In the genomic region with DNA sequence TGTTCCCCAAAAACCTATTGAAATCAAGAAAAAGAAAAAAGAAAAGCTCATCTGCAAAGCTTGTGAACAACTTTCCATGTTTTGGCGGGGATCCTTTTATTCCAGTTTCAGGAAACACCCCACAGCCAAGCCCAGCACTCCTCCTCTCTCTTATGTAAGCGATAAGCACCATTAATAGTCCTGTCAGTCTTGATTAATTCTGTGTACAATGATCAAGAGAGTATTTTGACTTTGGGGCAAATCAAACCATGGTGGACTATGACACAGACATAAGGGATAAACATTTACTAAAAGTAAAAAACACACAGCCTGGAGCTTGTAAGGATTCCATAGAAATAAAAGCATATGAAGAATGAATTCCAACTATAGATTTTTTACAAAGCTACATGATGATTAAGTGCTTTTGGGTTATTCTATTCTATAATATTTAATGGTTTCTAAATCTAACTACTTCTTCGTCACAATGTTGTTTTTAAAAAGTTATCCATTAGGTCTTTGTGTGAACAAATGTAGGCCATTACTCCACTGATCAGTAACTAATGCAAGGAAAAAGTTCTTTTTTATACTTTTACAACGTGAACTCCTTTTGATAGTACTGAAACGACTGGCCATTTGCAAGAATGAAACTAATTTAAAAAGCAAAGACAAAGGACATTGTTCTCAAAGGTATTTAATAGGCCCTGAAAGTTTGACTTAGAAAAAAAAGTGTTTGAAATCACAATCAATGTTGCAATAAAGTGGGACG, we compare ENCODE assay signal across 33 cellular contexts.
"Had no signal": no experiment of that assay in that cellular context is flagged by ENCODE, and none has a peak within 500 bp of the region (broad histone marks: within the 10 kb centered on the region; RNA-seq: fewer than 3 reads in every experiment).

No MANE protein-coding gene starts in this region.

- H3K27ac ChIP-seq: epithelial cell of prostate, heart left ventricle, VCaP had no signal

- FAIRE-seq: astrocyte, colon, endothelial cell of umbilical vein, frontal cortex, TTC549 had no signal

- H3K9me3 ChIP-seq: heart left ventricle had no signal

- H3K4me1 ChIP-seq: heart left ventricle had no signal

- H3K27me3 ChIP-seq: heart left ventricle had no signal

- H3K4me3 ChIP-seq: heart left ventricle had no signal

- ATAC-seq: activated T-cell treated with anti-CD3 and anti-CD28 coated beads, Interleukin-2, amount 50 U/mL, for 72 hours; effector memory CD8-positive, alpha-beta T cell; esophagus mucosa; heart left ventricle; WTC11 had no signal

- DNase-seq: activated CD4-positive, alpha-beta memory T cell treated with anti-CD3 and anti-CD28 coated beads, Interleukin-2, amount 10 ng/mL, durations not matched to agents 7 days and 5 days; activated CD4-positive, alpha-beta T cell treated with anti-CD3 and anti-CD28 coated beads for 1 hour; activated CD4-positive, alpha-beta T cell treated with anti-CD3 and anti-CD28 coated beads for 4 hours; activated CD4-positive, alpha-beta T cell treated with anti-CD3 and anti-CD28 coated beads, Interleukin-2, amount 10 ng/mL, durations not matched to agents 7 days and 5 days; activated CD4-positive, alpha-beta T cell treated with anti-CD3 and anti-CD28 coated beads, Interleukin-2, amount 50 U/mL, for 4 hours; activated CD8-positive, alpha-beta memory T cell treated with anti-CD3 and anti-CD28 coated beads, Interleukin-2, amount 50 U/mL, for 48 hours; activated gamma-delta T cell; activated naive CD4-positive, alpha-beta T cell; activated naive CD4-positive, alpha-beta T cell treated with anti-CD3 and anti-CD28 coated beads, Interleukin-2, amount 50 U/mL, for 16 hours; activated T-cell treated with anti-CD3 and anti-CD28 coated beads for 4 hours; activated T-cell treated with anti-CD3 and anti-CD28 coated beads, Interleukin-2, amount 50 U/mL, for 24 hours; activated T-cell treated with anti-CD3 and anti-CD28 coated beads, Interleukin-2, amount 50 U/mL, for 72 hours; amniotic stem cell; anterior cingulate cortex; caudate nucleus; cortex of kidney; dermis blood vessel endothelial cell; effector CD4-positive, alpha-beta T cell; effector memory CD8-positive, alpha-beta T cell; foreskin fibroblast; glutamatergic neuron; heart left ventricle; T-helper 1 cell; T-helper 2 cell had no signal

- H3K36me3 ChIP-seq: heart left ventricle had no signal
